Comparison of ENCODE assay signal across 14 cellular contexts in the genomic region with DNA sequence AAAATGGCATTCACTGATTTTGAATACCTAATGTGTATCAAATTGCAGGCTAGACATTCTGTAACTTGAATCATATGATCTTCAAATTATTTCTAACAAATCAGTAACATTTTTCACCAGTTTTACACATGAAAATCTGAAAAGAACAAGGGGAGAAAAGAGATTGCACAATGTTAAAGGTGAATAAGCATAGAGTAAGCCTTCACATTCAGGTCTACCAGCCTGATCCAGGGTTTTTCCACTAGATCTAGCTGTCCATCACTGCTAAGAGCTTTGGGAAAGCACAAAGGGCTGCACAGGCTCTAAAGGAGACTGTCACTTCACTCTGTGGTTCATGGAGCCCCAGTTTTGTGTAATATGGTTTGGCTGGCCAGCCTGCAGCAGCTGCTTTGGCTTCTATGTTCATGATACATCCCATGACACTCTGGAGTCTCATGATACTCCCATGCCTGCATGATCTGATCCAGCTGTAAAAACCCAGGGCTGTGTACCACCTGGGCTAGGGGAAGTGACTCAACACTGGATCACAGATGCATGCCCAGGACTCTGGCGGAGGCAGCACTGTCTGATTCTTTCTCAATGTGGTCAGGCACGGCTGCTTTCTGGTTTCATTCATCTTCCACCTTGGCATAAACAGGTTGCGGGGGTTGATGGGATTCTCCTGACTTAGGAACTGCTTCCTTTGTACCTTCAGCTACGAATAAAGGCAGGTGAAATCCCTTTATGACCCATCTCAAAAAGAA.
DNase-seq lines count a peak whose midpoint lies in the region; ATAC-seq and TF ChIP-seq lines count a peak whose summit lies in the region.
"Had no signal": no experiment of that assay in that cellular context is flagged by ENCODE, and none has a peak within 500 bp of the region (broad histone marks: within the 10 kb centered on the region; RNA-seq: fewer than 3 reads in every experiment).

No MANE protein-coding gene starts in this region.

- H3K4me1 Mint-ChIP-seq in activated T-helper 1 cell treated with anti-CD3 and anti-CD28 coated beads, Interleukin-12 subunit alpha, Interleukin-12 subunit beta, Interleukin-2, Interleukin-4 antibody, amounts not matched to agents 30 ng/mL and 10 ng/mL and 1 ng/mL, durations not matched to agents 14 hours and 24 hours and 36 hours (ENCODE audit: low read depth), result no peaks in the 10 kb centered on the region

- no peak overlapping the region for H3K4me3 Mint-ChIP-seq in activated T-helper 1 cell treated with anti-CD3 and anti-CD28 coated beads, Interleukin-12 subunit alpha, Interleukin-12 subunit beta, Interleukin-2, Interleukin-4 antibody, amounts not matched to agents 30 ng/mL and 10 ng/mL and 1 ng/mL, durations not matched to agents 14 hours and 24 hours and 36 hours
- H3K4me3 Mint-ChIP-seq: activated T-cell treated with anti-CD3 and anti-CD28 coated beads, Interleukin-2, amount 50 U/mL, for 24 hours had no signal

- no peaks in the 10 kb centered on the region for H3K9me3 ChIP-seq in RWPE2 (ENCODE audit: severe bottlenecking)

- H3K9me3 Mint-ChIP-seq in activated T-helper 1 cell treated with anti-CD3 and anti-CD28 coated beads, Interleukin-12 subunit alpha, Interleukin-12 subunit beta, Interleukin-2, Interleukin-4 antibody, amounts not matched to agents 30 ng/mL and 10 ng/mL and 1 ng/mL, durations not matched to agents 14 hours and 24 hours and 36 hours, result peaks cover 5% of the 10 kb centered on the region

- DNase-seq in NCI-H146 (lab: John Stamatoyannopoulos, UW) (peak; percentile 7), NCI-H146 treated with DMSO at 0.1 percent for 48 hours (lab: John Stamatoyannopoulos, UW; ENCODE audit: unreplicated experiment) (no peak), RWPE2 (ENCODE audit: low spot score) (peak; percentile 95), fibroblast of pulmonary artery (ENCODE audit: low read depth) (peak; percentile 41), sciatic nerve (ENCODE audit: low spot score) (no peak), CD1c-positive myeloid dendritic cell (ENCODE audit: extremely low spot score) (no peak)
- no peak for DNase-seq in activated T-helper 1 cell treated with anti-CD3 and anti-CD28 coated beads, Interleukin-12 subunit alpha, Interleukin-12 subunit beta, Interleukin-2, Interleukin-4 antibody, amounts not matched to agents 30 ng/mL and 10 ng/mL and 1 ng/mL, durations not matched to agents 14 hours and 24 hours and 36 hours (ENCODE audit: low spot score)
- DNase-seq: activated CD4-positive, CD25-positive, alpha-beta regulatory T cell treated with anti-CD3 and anti-CD28 coated beads, Interleukin-2, amount 50 U/mL, for 72 hours; activated T-cell treated with anti-CD3 and anti-CD28 coated beads, Interleukin-2, amount 50 U/mL, for 24 hours; NCI-H2081; substantia nigra had no signal

- H3K27me3 Mint-ChIP-seq in activated T-helper 1 cell treated with anti-CD3 and anti-CD28 coated beads, Interleukin-12 subunit alpha, Interleukin-12 subunit beta, Interleukin-2, Interleukin-4 antibody, amounts not matched to agents 30 ng/mL and 10 ng/mL and 1 ng/mL, durations not matched to agents 14 hours and 24 hours and 36 hours (ENCODE audit: insufficient read depth), result no peaks in the 10 kb centered on the region
- H3K27me3 Mint-ChIP-seq: activated T-cell treated with anti-CD3 and anti-CD28 coated beads, Interleukin-2, amount 50 U/mL, for 24 hours had no signal

- intact Hi-C loops in sciatic nerve (cut with DNase I), result no loop called here
- intact Hi-C loops in activated T-helper 1 cell treated with anti-CD3 and anti-CD28 coated beads, Interleukin-12 subunit alpha, Interleukin-12 subunit beta, Interleukin-2, Interleukin-4 antibody, amounts not matched to agents 30 ng/mL and 10 ng/mL and 1 ng/mL, durations not matched to agents 14 hours and 24 hours and 36 hours (cut with micrococcal nuclease), result no loop called here

- peaks cover 31% of the 10 kb centered on the region for H3K4me1 ChIP-seq in RWPE2 (ENCODE audit: insufficient read depth, poor library complexity, severe bottlenecking)

- no peaks in the 10 kb centered on the region for H3K36me3 Mint-ChIP-seq in activated T-helper 1 cell treated with anti-CD3 and anti-CD28 coated beads, Interleukin-12 subunit alpha, Interleukin-12 subunit beta, Interleukin-2, Interleukin-4 antibody, amounts not matched to agents 30 ng/mL and 10 ng/mL and 1 ng/mL, durations not matched to agents 14 hours and 24 hours and 36 hours (ENCODE audit: low read depth)

- peak overlapping the region; percentile 88 for H3K27ac ChIP-seq in RWPE2 (ENCODE audit: poor library complexity, severe bottlenecking)

- no peak for TF ChIP-seq CTCF in RWPE2 (IDR thresholded peaks at IDR 0.05; ENCODE audit: poor library complexity, severe bottlenecking)
- TF ChIP-seq CTCF in fibroblast of pulmonary artery (IDR thresholded peaks at IDR 0.05; ENCODE audit: low read length, missing control alignments), result no peak

- ATAC-seq in RWPE2 (ENCODE audit: low read depth), result peak; percentile 94
- peak; percentile 90 for ATAC-seq in sciatic nerve
- ATAC-seq in HG02642 (IDR thresholded peaks at IDR 0.05; ENCODE audit: poor library complexity, unreplicated experiment), result no peak
- ATAC-seq: esophagus mucosa had no signal

- H3K36me3 ChIP-seq in RWPE2 (ENCODE audit: low read depth), result no peaks in the 10 kb centered on the region

- H3K27ac Mint-ChIP-seq in activated T-helper 1 cell treated with anti-CD3 and anti-CD28 coated beads, Interleukin-12 subunit alpha, Interleukin-12 subunit beta, Interleukin-2, Interleukin-4 antibody, amounts not matched to agents 30 ng/mL and 10 ng/mL and 1 ng/mL, durations not matched to agents 14 hours and 24 hours and 36 hours, result no peak overlapping the region
- H3K27ac Mint-ChIP-seq: activated T-cell treated with anti-CD3 and anti-CD28 coated beads, Interleukin-2, amount 50 U/mL, for 24 hours had no signal

- H3K27me3 ChIP-seq in RWPE2 (ENCODE audit: insufficient read depth, poor library complexity, severe bottlenecking), result no peaks in the 10 kb centered on the region

- H3K4me3 ChIP-seq in RWPE2 (ENCODE audit: severe bottlenecking), result no peak overlapping the region
- H3K4me3 ChIP-seq in fibroblast of pulmonary artery (replicated peaks; ENCODE audit: low read depth, low read length), result no peak overlapping the region
- H3K4me3 ChIP-seq: lung had no signal

Comparison
In these comparisons a context has a peak if more than half of its experiments do, and no peak if none do; other contexts are left out.
1. DNase-seq: peak in NCI-H146 (single experiment), RWPE2 (single experiment) and fibroblast of pulmonary artery (single experiment); none in NCI-H146 treated with DMSO at 0.1 percent for 48 hours (single experiment), sciatic nerve (single experiment), CD1c-positive myeloid dendritic cell (single experiment) and activated T-helper 1 cell treated with anti-CD3 and anti-CD28 coated beads, Interleukin-12 subunit alpha, Interleukin-12 subunit beta, Interleukin-2, Interleukin-4 antibody, amounts not matched to agents 30 ng/mL and 10 ng/mL and 1 ng/mL, durations not matched to agents 14 hours and 24 hours and 36 hours (single experiment).